In genomic region chr4:3879681-3880594, GRCh38 we compare ENCODE assay signal across 9 cellular contexts.
A peak's percentile ranks its signal among the peaks of the same experiment; 100 is the strongest.
DNase-seq lines count a peak whose midpoint lies in the region; ATAC-seq, FAIRE-seq and TF ChIP-seq lines count a peak whose summit lies in the region.
"Had no signal": no experiment of that assay in that cellular context is flagged by ENCODE, and none has a peak within 500 bp of the region (broad histone marks: within the 10 kb centered on the region; RNA-seq: fewer than 3 reads in every experiment).

No MANE protein-coding gene starts in this region.

- TF ChIP-seq POLR2A in A549 (IDR thresholded peaks at IDR 0.05; ENCODE audit: low read length) = no peak

- POLR2A ChIA-PET in A549 (lab: Yijun Ruan, JAX) = interaction anchor here (1.0 kb wide), 1 partner anchor 114 kb away, joined by 4 read pairs; the partner anchor contains the start of gene ADRA2C

- peaks cover 4% of the 10 kb centered on the region for H3K9me3 ChIP-seq in A549

- peaks cover 8% of the 10 kb centered on the region for H3K27me3 ChIP-seq in H7 (ENCODE audit: control insufficient read depth, insufficient read depth, low read length)

- peak; percentile 34 to 56; a peak in 3 of 6 replicates for ATAC-seq in A549
- ATAC-seq in left lobe of liver = peak; percentile 20
- no peak for ATAC-seq in GM18867 (IDR thresholded peaks at IDR 0.05; ENCODE audit: unreplicated experiment)
- no peak for ATAC-seq in GM21367 (IDR thresholded peaks at IDR 0.05; ENCODE audit: unreplicated experiment)

- DNase-seq in A549 (ENCODE audit: low read depth in 1 of 2, low spot score in 1 of 2) (no peak), H7 (peak; percentile 72), left lobe of liver (ENCODE audit: low spot score) (peak; percentile 42), AG08396 (ENCODE audit: low spot score) (no peak), DMS53 (lab: John Stamatoyannopoulos, UW) (no peak)
- peak; percentile 65 for DNase-seq in activated effector memory CD4-positive, alpha-beta T cell treated with anti-CD3 and anti-CD28 coated beads, Interleukin-2, amount 50 U/mL, for 16 hours

- H3K36me3 ChIP-seq in H7 (replicated peaks; ENCODE audit: control insufficient read depth, insufficient read depth, low read length) = no peaks in the 10 kb centered on the region

- 58% methylated on average over 22 of the region's 44 CpGs for WGBS in A549 (ENCODE audit: missing lambda C conversion rate)

- TF ChIP-seq EP300 in A549 (IDR thresholded peaks at IDR 0.05) = no peak

- no peaks in the 10 kb centered on the region for H3K4me1 ChIP-seq in A549

- no peak for TF ChIP-seq RAD21 in A549 (conservative IDR thresholded peaks at IDR 0.05 in 1 of 2, IDR thresholded peaks at IDR 0.05 in 1 of 2)

- CTCF ChIA-PET in A549 (lab: Yijun Ruan, JAX) = interaction anchor here (0.7 to 4.4 kb wide), 27 partner anchors 8 to 772 kb away, joined by 3 to 31 read pairs (median 4); partner anchors contain the start of gene ADRA2C

- H3K27ac ChIP-seq in A549 = no peak overlapping the region

- FAIRE-seq in A549 (lab: Jason Lieb, UNC) = no peak
- FAIRE-seq: colon had no signal

- H3K4me3 ChIP-seq in A549 (no peak overlapping the region), H7 (ENCODE audit: insufficient read depth, low read depth, low read length) (peak overlapping the region; percentile 16; the same call in 1 of the 2 replicates)

- TF ChIP-seq CTCF in A549 (IDR thresholded peaks at IDR 0.05) = no peak

- H3K4me2 ChIP-seq in A549 = no peak overlapping the region

TF ChIP-seq in A549, 52 proteins besides CTCF, POLR2A, EP300 and RAD21:
- TF ChIP-seq FOXS1 (CRISPR knock-in tag; IDR thresholded peaks at IDR 0.05) (no peak), JUN (IDR thresholded peaks at IDR 0.05) (no peak), HOXB13 (CRISPR knock-in tag; IDR thresholded peaks at IDR 0.05; ENCODE audit: low read depth) (no peak), SREBF2 (IDR thresholded peaks at IDR 0.05) (no peak), HDAC2 (IDR thresholded peaks at IDR 0.05) (no peak), EHF (CRISPR knock-in tag; IDR thresholded peaks at IDR 0.05) (no peak), FOSL2 (IDR thresholded peaks at IDR 0.05) (no peak), FOSL2 (CRISPR knock-in tag; IDR thresholded peaks at IDR 0.05) (no peak)
- TF ChIP-seq, protein P1, sequence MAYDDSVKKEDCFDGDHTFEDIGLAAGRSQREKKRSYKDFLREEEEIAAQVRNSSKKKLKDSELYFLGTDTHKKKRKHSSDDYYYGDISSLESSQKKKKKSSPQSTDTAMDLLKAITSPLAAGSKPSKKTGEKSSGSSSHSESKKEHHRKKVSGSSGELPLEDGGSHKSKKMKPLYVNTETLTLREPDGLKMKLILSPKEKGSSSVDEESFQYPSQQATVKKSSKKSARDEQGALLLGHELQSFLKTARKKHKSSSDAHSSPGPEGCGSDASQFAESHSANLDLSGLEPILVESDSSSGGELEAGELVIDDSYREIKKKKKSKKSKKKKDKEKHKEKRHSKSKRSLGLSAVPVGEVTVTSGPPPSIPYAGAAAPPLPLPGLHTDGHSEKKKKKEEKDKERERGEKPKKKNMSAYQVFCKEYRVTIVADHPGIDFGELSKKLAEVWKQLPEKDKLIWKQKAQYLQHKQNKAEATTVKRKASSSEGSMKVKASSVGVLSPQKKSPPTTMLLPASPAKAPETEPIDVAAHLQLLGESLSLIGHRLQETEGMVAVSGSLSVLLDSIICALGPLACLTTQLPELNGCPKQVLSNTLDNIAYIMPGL (CRISPR knock-in tag; IDR thresholded peaks at IDR 0.05; ENCODE audit: borderline replicate concordance) = no peak
- TF ChIP-seq, protein P2, sequence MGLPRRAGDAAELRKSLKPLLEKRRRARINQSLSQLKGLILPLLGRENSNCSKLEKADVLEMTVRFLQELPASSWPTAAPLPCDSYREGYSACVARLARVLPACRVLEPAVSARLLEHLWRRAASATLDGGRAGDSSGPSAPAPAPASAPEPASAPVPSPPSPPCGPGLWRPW (IDR thresholded peaks at IDR 0.05) = no peak
TF ChIP-seq in A549: peak in this region for 0.

Comparison
In these comparisons a context has a peak if more than half of its experiments do, and no peak if none do; other contexts are left out.
1. ATAC-seq: peak in A549 (2 of 2) and left lobe of liver (single experiment); none in GM18867 (single experiment) and GM21367 (single experiment).
2. DNase-seq: peak in H7 (single experiment), activated effector memory CD4-positive, alpha-beta T cell treated with anti-CD3 and anti-CD28 coated beads, Interleukin-2, amount 50 U/mL, for 16 hours (single experiment) and left lobe of liver (single experiment); none in A549 (0 of 2), AG08396 (single experiment) and DMS53 (single experiment).